ENCODE assay signal across 2 cellular contexts in genomic region chr4:139241784-139242151, GRCh38.
TF ChIP-seq lines count a peak whose summit lies in the region.

No MANE protein-coding gene starts in this region.

TF ChIP-seq in GM23338, 12 proteins besides CTCF, POLR2A, EP300 and RAD21:
- TF ChIP-seq JUNB (IDR thresholded peaks at IDR 0.05; ENCODE audit: unreplicated experiment), result no peak
- no peak for TF ChIP-seq EZH2 (IDR thresholded peaks at IDR 0.05; ENCODE audit: low read depth, unreplicated experiment)
- TF ChIP-seq REST (IDR thresholded peaks at IDR 0.05; ENCODE audit: unreplicated experiment), result no peak
- TF ChIP-seq STAT1 (IDR thresholded peaks at IDR 0.05; ENCODE audit: unreplicated experiment), result no peak
- TF ChIP-seq EZH2phosphoT487 (IDR thresholded peaks at IDR 0.05; ENCODE audit: unreplicated experiment), result no peak
- TF ChIP-seq ZNF462 (CRISPR knock-in tag; IDR thresholded peaks at IDR 0.05), result no peak

TF ChIP-seq in H1, 55 proteins besides CTCF, POLR2A, EP300 and RAD21:
- TF ChIP-seq ASH2L (IDR thresholded peaks at IDR 0.05; ENCODE audit: low read length) (peak; percentile 36), TAF7 (optimal IDR thresholded peaks at IDR 0.05; ENCODE audit: borderline replicate concordance, low read depth, low read length) (peak; percentile 17), MAX (IDR thresholded peaks at IDR 0.05) (no peak)
